ENCODE assay signal across 22 cellular contexts in the genomic region with DNA sequence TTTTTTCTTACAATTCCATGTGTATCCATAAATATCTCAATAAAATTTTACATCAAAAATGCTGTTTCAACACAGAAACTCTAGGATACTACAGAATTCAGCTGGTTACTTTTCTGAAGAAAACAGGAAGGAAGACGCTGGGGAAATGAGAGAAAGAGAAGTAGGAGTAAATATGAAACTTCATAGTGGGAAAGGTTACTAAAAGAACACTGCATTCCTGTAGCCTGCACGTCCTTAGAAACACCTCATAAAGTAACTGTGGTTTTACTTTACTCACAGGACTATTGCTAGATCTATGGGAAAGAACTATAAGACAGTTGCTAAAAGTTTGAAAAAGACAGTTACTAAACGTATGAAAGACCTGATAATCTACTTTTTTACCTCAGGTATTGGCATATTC. TPM values are rescaled to one million over a fixed set of nuclear protein-coding genes. Genes with fewer than 3 reads are reported as not detected.
DNase-seq lines count a peak whose midpoint lies in the region; ATAC-seq, FAIRE-seq and TF ChIP-seq lines count a peak whose summit lies in the region.
"Had no signal": no experiment of that assay in that cellular context is flagged by ENCODE, and none has a peak within 500 bp of the region (broad histone marks: within the 10 kb centered on the region; RNA-seq: fewer than 3 reads in every experiment).

No MANE protein-coding gene starts in this region.

- no peaks in the 10 kb centered on the region for H4K20me1 ChIP-seq in Karpas-422 (ENCODE audit: insufficient read depth, low read depth, low read length)

- TF ChIP-seq CTCF in stomach (IDR thresholded peaks at IDR 0.05): no peak

- H3K36me3 ChIP-seq in stomach: no peaks in the 10 kb centered on the region
- H3K36me3 ChIP-seq in Karpas-422 (ENCODE audit: insufficient read depth, low read length): no peaks in the 10 kb centered on the region
- H3K36me3 ChIP-seq: BLaER1, cardiac muscle cell had no signal

- WGBS in stomach, 5 donors: 47 to 74% (median 70%) methylated on average over 3 of the region's 3 CpGs

- no peaks in the 10 kb centered on the region for H3K9me3 Mint-ChIP-seq in activated T-helper 1 cell treated with anti-CD3 and anti-CD28 coated beads, Interleukin-12 subunit alpha, Interleukin-12 subunit beta, Interleukin-2, Interleukin-4 antibody, amounts not matched to agents 30 ng/mL and 10 ng/mL and 1 ng/mL, durations not matched to agents 14 hours and 24 hours and 36 hours
- H3K9me3 Mint-ChIP-seq: activated CD4-positive, alpha-beta memory T cell treated with anti-CD3 and anti-CD28 coated beads for 36 hours; activated naive CD4-positive, alpha-beta T cell treated with anti-CD3 and anti-CD28 coated beads for 36 hours; effector memory CD8-positive, alpha-beta T cell; nephron had no signal

- no peak overlapping the region for H3K4me2 ChIP-seq in Karpas-422 (ENCODE audit: low read depth, low read length, poor library complexity, severe bottlenecking)
- H3K4me2 ChIP-seq: BLaER1, KMS-11 had no signal

- peak overlapping the region; percentile 42 for H3K4me3 Mint-ChIP-seq in activated T-helper 1 cell treated with anti-CD3 and anti-CD28 coated beads, Interleukin-12 subunit alpha, Interleukin-12 subunit beta, Interleukin-2, Interleukin-4 antibody, amounts not matched to agents 30 ng/mL and 10 ng/mL and 1 ng/mL, durations not matched to agents 14 hours and 24 hours and 36 hours
- H3K4me3 Mint-ChIP-seq: activated CD4-positive, alpha-beta memory T cell treated with anti-CD3 and anti-CD28 coated beads for 36 hours; activated naive CD4-positive, alpha-beta T cell treated with anti-CD3 and anti-CD28 coated beads for 36 hours; effector memory CD8-positive, alpha-beta T cell; nephron had no signal

- peaks cover 0 to 7% (median 0%) of the 10 kb centered on the region in 4 donors for H3K4me1 ChIP-seq in stomach
- H3K4me1 ChIP-seq in Karpas-422 (ENCODE audit: low read length): peaks cover 20% of the 10 kb centered on the region

- H3K9me2 ChIP-seq in Karpas-422 (replicated peaks; ENCODE audit: insufficient read depth, low read length): no peaks in the 10 kb centered on the region

- ATAC-seq in GM19395 (IDR thresholded peaks at IDR 0.05; ENCODE audit: unreplicated experiment): peak; percentile 70
- peak; percentile 63 for ATAC-seq in HG03097 (IDR thresholded peaks at IDR 0.05; ENCODE audit: low FRiP score, unreplicated experiment)
- ATAC-seq: effector memory CD8-positive, alpha-beta T cell had no signal

- no peaks in the 10 kb centered on the region for H3K27me3 ChIP-seq in stomach
- H3K27me3 ChIP-seq in Karpas-422 (ENCODE audit: low read length): no peaks in the 10 kb centered on the region
- H3K27me3 ChIP-seq: cardiac muscle cell had no signal

- DNase-seq in GM12891 (ENCODE audit: insufficient read length, low spot score): no peak
- DNase-seq in activated T-helper 1 cell treated with anti-CD3 and anti-CD28 coated beads, Interleukin-12 subunit alpha, Interleukin-12 subunit beta, Interleukin-2, Interleukin-4 antibody, amounts not matched to agents 30 ng/mL and 10 ng/mL and 1 ng/mL, durations not matched to agents 14 hours and 24 hours and 36 hours (ENCODE audit: low spot score): no peak
- no peak for DNase-seq in stomach
- no peak for DNase-seq in glomerular visceral epithelial cell (ENCODE audit: extremely low spot score)
- DNase-seq in NCI-H1417 (lab: John Stamatoyannopoulos, UW): no peak
- DNase-seq in Karpas-422: no peak
- DNase-seq: activated CD4-positive, alpha-beta memory T cell treated with anti-CD3 and anti-CD28 coated beads for 36 hours; activated naive CD4-positive, alpha-beta T cell treated with anti-CD3 and anti-CD28 coated beads for 36 hours; effector memory CD8-positive, alpha-beta T cell; NCI-H187 treated with DMSO at 0.1 percent for 48 hours; NCI-H524 treated with DMSO at 0.1 percent for 48 hours; stimulated activated CD4-positive, alpha-beta T cell treated with anti-CD3 and anti-CD28 coated beads, Interleukin-1b, Interleukin-23, amount 100 ng/mL, for 48 hours; T-helper 9 cell had no signal

- no peak overlapping the region for H2AFZ ChIP-seq in Karpas-422 (ENCODE audit: low read length)

- H3K27ac Mint-ChIP-seq in activated T-helper 1 cell treated with anti-CD3 and anti-CD28 coated beads, Interleukin-12 subunit alpha, Interleukin-12 subunit beta, Interleukin-2, Interleukin-4 antibody, amounts not matched to agents 30 ng/mL and 10 ng/mL and 1 ng/mL, durations not matched to agents 14 hours and 24 hours and 36 hours: no peak overlapping the region
- H3K27ac Mint-ChIP-seq: activated CD4-positive, alpha-beta memory T cell treated with anti-CD3 and anti-CD28 coated beads for 36 hours; activated naive CD4-positive, alpha-beta T cell treated with anti-CD3 and anti-CD28 coated beads for 36 hours; nephron had no signal

- no peak for TF ChIP-seq EP300 in stomach (IDR thresholded peaks at IDR 0.05)

- H3K9me3 ChIP-seq in stomach (no peaks in the 10 kb centered on the region), Karpas-422 (ENCODE audit: low read length) (no peaks in the 10 kb centered on the region)
- H3K9me3 ChIP-seq: BLaER1 had no signal

- intact Hi-C loops in activated T-helper 1 cell treated with anti-CD3 and anti-CD28 coated beads, Interleukin-12 subunit alpha, Interleukin-12 subunit beta, Interleukin-2, Interleukin-4 antibody, amounts not matched to agents 30 ng/mL and 10 ng/mL and 1 ng/mL, durations not matched to agents 14 hours and 24 hours and 36 hours (cut with micrococcal nuclease): loop anchor here (1.0 kb wide), 1 partner anchor 21 kb away; no protein-coding TSS in a partner anchor
- intact Hi-C loops in stomach (cut with DNase I; ENCODE audit: low total_unique reads): no loop called here

- no peaks in the 10 kb centered on the region for H3K27me3 Mint-ChIP-seq in activated T-helper 1 cell treated with anti-CD3 and anti-CD28 coated beads, Interleukin-12 subunit alpha, Interleukin-12 subunit beta, Interleukin-2, Interleukin-4 antibody, amounts not matched to agents 30 ng/mL and 10 ng/mL and 1 ng/mL, durations not matched to agents 14 hours and 24 hours and 36 hours (ENCODE audit: insufficient read depth)
- H3K27me3 Mint-ChIP-seq: activated CD4-positive, alpha-beta memory T cell treated with anti-CD3 and anti-CD28 coated beads for 36 hours; effector memory CD8-positive, alpha-beta T cell had no signal

- H3K79me2 ChIP-seq in Karpas-422 (ENCODE audit: low read length): peaks cover 81% of the 10 kb centered on the region

- H3K4me1 Mint-ChIP-seq in activated T-helper 1 cell treated with anti-CD3 and anti-CD28 coated beads, Interleukin-12 subunit alpha, Interleukin-12 subunit beta, Interleukin-2, Interleukin-4 antibody, amounts not matched to agents 30 ng/mL and 10 ng/mL and 1 ng/mL, durations not matched to agents 14 hours and 24 hours and 36 hours (ENCODE audit: low read depth): peaks cover 30% of the 10 kb centered on the region
- H3K4me1 Mint-ChIP-seq: nephron had no signal

- TF ChIP-seq POLR2A in GM12891 (IDR thresholded peaks at IDR 0.05; ENCODE audit: low read depth, low read length): no peak
- TF ChIP-seq POLR2A in stomach (IDR thresholded peaks at IDR 0.05): no peak

- H3K27ac ChIP-seq in stomach: no peak overlapping the region
- H3K27ac ChIP-seq in Karpas-422 (ENCODE audit: low read length): no peak overlapping the region
- H3K27ac ChIP-seq: BLaER1, cardiac muscle cell, HL-60, KMS-11, RWPE1 had no signal

- peaks cover 5% of the 10 kb centered on the region for H3K36me3 Mint-ChIP-seq in activated T-helper 1 cell treated with anti-CD3 and anti-CD28 coated beads, Interleukin-12 subunit alpha, Interleukin-12 subunit beta, Interleukin-2, Interleukin-4 antibody, amounts not matched to agents 30 ng/mL and 10 ng/mL and 1 ng/mL, durations not matched to agents 14 hours and 24 hours and 36 hours (ENCODE audit: low read depth)

- H3K4me3 ChIP-seq in stomach: no peak overlapping the region
- no peak overlapping the region for H3K4me3 ChIP-seq in Karpas-422 (ENCODE audit: low read length)
- H3K4me3 ChIP-seq: BLaER1, cardiac muscle cell had no signal

- FAIRE-seq in GM12891 (lab: Jason Lieb, UNC): no peak

- H3K9ac ChIP-seq in Karpas-422 (ENCODE audit: low read length): no peak overlapping the region
- H3K9ac ChIP-seq: BLaER1, KMS-11 had no signal

TF ChIP-seq in GM12891, 5 proteins besides CTCF, POLR2A, EP300 and RAD21:
- TF ChIP-seq TAF1 (IDR thresholded peaks at IDR 0.05; ENCODE audit: low read depth, low read length) (no peak), SPI1 (IDR thresholded peaks at IDR 0.05; ENCODE audit: low read depth, low read length) (peak; percentile 37; the same call in 1 of the 2 replicates)
TF ChIP-seq in GM12891: peak in this region for 1.

RNA-seq across cellular contexts. Expression of a gene that starts 23.1 kb away (rescaled TPM):
- 10.2 TPM for polyA plus RNA-seq in GM12891 (2012; ENCODE audit: low read depth, missing spikeins)
- total RNA-seq in activated T-helper 1 cell treated with anti-CD3 and anti-CD28 coated beads, Interleukin-12 subunit alpha, Interleukin-12 subunit beta, Interleukin-2, Interleukin-4 antibody, amounts not matched to agents 30 ng/mL and 10 ng/mL and 1 ng/mL, durations not matched to agents 14 hours and 24 hours and 36 hours: 17.7 and 18.3 TPM in 2 replicates
- 10 to 100 TPM in 4 of 5 donors, 1 to 10 TPM in 1; 9.3 to 46.4 (median 14.5) TPM for total RNA-seq in stomach
- 1 to 10 TPM; 3.3 to 9.3 (median 5.1) TPM for polyA plus RNA-seq in stomach
- 28.2 and 37.4 TPM in 2 replicates for total RNA-seq in Karpas-422 (2014; rRNA removed; shearing (Covaris generic); ENCODE audit: low replicate concordance)

RNA-seq across cellular contexts. Expression of a gene that starts 55.6 kb away (rescaled TPM):
- polyA plus RNA-seq in GM12891 (2012; ENCODE audit: low read depth, missing spikeins): not detected
- total RNA-seq in activated T-helper 1 cell treated with anti-CD3 and anti-CD28 coated beads, Interleukin-12 subunit alpha, Interleukin-12 subunit beta, Interleukin-2, Interleukin-4 antibody, amounts not matched to agents 30 ng/mL and 10 ng/mL and 1 ng/mL, durations not matched to agents 14 hours and 24 hours and 36 hours: not detected in 2 replicates
- total RNA-seq in stomach: not detected
- not detected for polyA plus RNA-seq in stomach
- total RNA-seq in Karpas-422 (2014; rRNA removed; shearing (Covaris generic); ENCODE audit: low replicate concordance): not detected in 2 replicates
- total RNA-seq: activated CD4-positive, alpha-beta memory T cell treated with anti-CD3 and anti-CD28 coated beads for 36 hours; activated naive CD4-positive, alpha-beta T cell treated with anti-CD3 and anti-CD28 coated beads for 36 hours; cardiac muscle cell; lower leg skin had no signal
- polyA plus RNA-seq: cardiac muscle cell had no signal
